ENCODE assay signal across 22 cellular contexts in the genomic region with DNA sequence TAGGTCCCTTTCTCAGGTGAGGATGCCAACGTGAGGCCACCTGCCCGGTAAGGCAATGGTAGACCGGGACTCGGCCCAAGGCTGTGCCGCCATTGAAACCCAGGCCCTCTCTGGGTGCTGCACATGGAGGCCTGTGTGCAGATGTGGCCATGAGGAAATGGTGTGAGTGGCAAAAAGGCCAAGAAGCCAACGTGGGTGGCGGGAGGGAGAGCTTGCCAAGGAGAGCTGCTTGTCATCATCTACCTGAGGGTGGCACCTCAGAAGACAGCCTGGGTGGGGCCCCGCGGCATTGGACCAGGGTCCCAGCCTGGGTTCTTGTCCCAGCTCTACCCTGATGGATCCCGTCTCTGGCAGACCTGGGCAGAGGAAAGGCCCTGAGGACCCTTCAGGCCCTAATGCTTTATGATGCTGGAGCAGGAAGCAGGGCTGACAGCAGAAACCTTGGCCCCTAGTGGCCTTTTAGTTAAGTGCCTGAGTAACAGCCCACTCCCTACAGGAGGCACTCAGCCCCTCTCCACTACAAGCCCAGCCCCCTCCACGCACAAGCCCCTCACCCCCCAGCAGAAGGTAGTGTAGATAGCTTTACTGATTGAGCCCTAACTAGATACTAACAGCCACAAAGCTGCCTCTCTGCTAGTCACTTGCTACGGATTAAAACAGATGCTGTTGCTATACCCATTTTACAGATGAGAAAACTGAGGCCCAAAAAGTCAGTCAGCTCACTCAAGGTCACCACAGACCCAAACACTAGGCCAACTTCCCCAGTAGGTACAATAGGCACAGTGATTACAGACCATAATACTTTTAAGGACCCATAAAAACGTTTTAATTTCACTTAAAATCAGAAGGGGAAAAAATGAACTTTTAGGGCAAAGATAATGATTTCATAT. TPM values are rescaled to one million over a fixed set of nuclear protein-coding genes. Genes with fewer than 3 reads are reported as not detected.
A peak's percentile ranks its signal among the peaks of the same experiment; 100 is the strongest.
DNase-seq lines count a peak whose midpoint lies in the region; ATAC-seq and TF ChIP-seq lines count a peak whose summit lies in the region.
"Had no signal": no experiment of that assay in that cellular context is flagged by ENCODE, and none has a peak within 500 bp of the region (broad histone marks: within the 10 kb centered on the region; RNA-seq: fewer than 3 reads in every experiment).

No MANE protein-coding gene starts in this region.

- no peaks in the 10 kb centered on the region for H3K27me3 ChIP-seq in endodermal cell (ENCODE audit: control insufficient read depth, insufficient read depth, low read length, poor library complexity, severe bottlenecking)
- H3K27me3 ChIP-seq in thyroid gland, result no peaks in the 10 kb centered on the region
- H3K27me3 ChIP-seq: neural progenitor cell, upper lobe of right lung had no signal

- H3K9me3 ChIP-seq in endodermal cell (ENCODE audit: control insufficient read depth, low read length) (no peaks in the 10 kb centered on the region), thyroid gland (no peaks in the 10 kb centered on the region)
- H3K9me3 ChIP-seq: upper lobe of right lung had no signal

- H3K27ac ChIP-seq in endodermal cell (ENCODE audit: low read depth, low read length) (no peak overlapping the region), thyroid gland (peak overlapping the region; percentile 97 to 98 (median 98))
- H3K27ac ChIP-seq: GM23248, neural progenitor cell, upper lobe of right lung had no signal

- no peak for TF ChIP-seq POLR2A in thyroid gland (IDR thresholded peaks at IDR 0.05)

- TF ChIP-seq CTCF in endodermal cell (conservative IDR thresholded peaks at IDR 0.05) (peak; percentile 71), thyroid gland (IDR thresholded peaks at IDR 0.05) (no peak)

- H3K9me3 Mint-ChIP-seq in endodermal cell, result no peaks in the 10 kb centered on the region
- H3K9me3 Mint-ChIP-seq: activated CD4-positive, alpha-beta memory T cell treated with anti-CD3 and anti-CD28 coated beads, Interleukin-2, amount 10 ng/mL, durations not matched to agents 7 days and 5 days; mesothelial cell of epicardium; neural progenitor cell had no signal

- intact Hi-C loops in thyroid gland (cut with DNase I), result no loop called here

- H3K36me3 Mint-ChIP-seq in endodermal cell (ENCODE audit: low read depth), result no peaks in the 10 kb centered on the region
- H3K36me3 Mint-ChIP-seq: CD4-positive, CD25-positive, alpha-beta regulatory T cell; mesothelial cell of epicardium; neural progenitor cell had no signal

- no peak overlapping the region for H3K9ac ChIP-seq in endodermal cell (ENCODE audit: extremely low read depth, low read length, poor library complexity, severe bottlenecking)
- H3K9ac ChIP-seq: GM23248, neural progenitor cell had no signal

- no peaks in the 10 kb centered on the region for H3K36me3 ChIP-seq in endodermal cell (ENCODE audit: control insufficient read depth, insufficient read depth, low read length)
- H3K36me3 ChIP-seq in thyroid gland, result no peaks in the 10 kb centered on the region
- H3K36me3 ChIP-seq: neural progenitor cell, upper lobe of right lung had no signal

- WGBS in endodermal cell (ENCODE audit: insufficient coverage in 1 of 2, insufficient read length in 1 of 2), 2 experiments, result 93 to 100% methylated on average over 2 to 12 of the region's 13 CpGs
- WGBS in thyroid gland, 2 donors, result 90 to 92% methylated on average over 11 to 13 of the region's 13 CpGs

- H3K4me1 Mint-ChIP-seq in endodermal cell, result peaks cover 6% of the 10 kb centered on the region
- H3K4me1 Mint-ChIP-seq: activated CD4-positive, alpha-beta memory T cell treated with anti-CD3 and anti-CD28 coated beads, Interleukin-2, amount 10 ng/mL, durations not matched to agents 7 days and 5 days; CD4-positive, CD25-positive, alpha-beta regulatory T cell had no signal

- H3K27me3 Mint-ChIP-seq in endodermal cell (ENCODE audit: insufficient read depth), result no peaks in the 10 kb centered on the region

- no peak overlapping the region for H3K4me3 Mint-ChIP-seq in endodermal cell
- H3K4me3 Mint-ChIP-seq: activated CD4-positive, alpha-beta memory T cell treated with anti-CD3 and anti-CD28 coated beads, Interleukin-2, amount 10 ng/mL, durations not matched to agents 7 days and 5 days; CD4-positive, CD25-positive, alpha-beta regulatory T cell; mesothelial cell of epicardium; neural progenitor cell had no signal

- peak; percentile 8 for DNase-seq in NCI-H82 (lab: John Stamatoyannopoulos, UW)
- no peak for DNase-seq in NCI-H82 treated with DMSO at 0.1 percent for 48 hours (lab: John Stamatoyannopoulos, UW; ENCODE audit: unreplicated experiment)
- peak; percentile 37 for DNase-seq in NAMALWA (ENCODE audit: low spot score)
- DNase-seq in endodermal cell, result no peak
- DNase-seq in thyroid gland, result peak; percentile 27 to 45
- DNase-seq in foreskin melanocyte, result no peak
- no peak for DNase-seq in NCI-H146 (lab: John Stamatoyannopoulos, UW)
- DNase-seq: activated CD4-positive, alpha-beta memory T cell treated with anti-CD3 and anti-CD28 coated beads, Interleukin-2, amount 10 ng/mL, durations not matched to agents 7 days and 5 days; CD4-positive, CD25-positive, alpha-beta regulatory T cell; effector CD4-positive, alpha-beta T cell; GM23248; Kasumi-1; kidney glomerular epithelial cell; NCI-H1417 treated with DMSO at 0.1 percent for 48 hours; NK-92 treated with Interleukin-12 subunit alpha and Interleukin-12 subunit beta, amount 100 ng/mL, for 24 hours; stimulated activated CD4-positive, alpha-beta T cell treated with anti-CD3 and anti-CD28 coated beads, Interleukin-15, amount 100 ng/mL, for 24 hours; stimulated activated naive CD4-positive, alpha-beta T cell treated with Interleukin-2 at 50 U/mL for 16 hours; SW 1271; upper lobe of right lung had no signal

- H3K27ac Mint-ChIP-seq in endodermal cell, result no peak overlapping the region
- H3K27ac Mint-ChIP-seq: activated CD4-positive, alpha-beta memory T cell treated with anti-CD3 and anti-CD28 coated beads, Interleukin-2, amount 10 ng/mL, durations not matched to agents 7 days and 5 days; CD4-positive, CD25-positive, alpha-beta regulatory T cell; mesothelial cell of epicardium; neural progenitor cell had no signal

- H3K4me3 ChIP-seq in endodermal cell (ENCODE audit: low read length) (no peak overlapping the region), thyroid gland (replicated peaks in 1 of 3) (no peak overlapping the region)
- H3K4me3 ChIP-seq: GM23248, neural progenitor cell, upper lobe of right lung had no signal

- ATAC-seq in HG02970 (IDR thresholded peaks at IDR 0.05; ENCODE audit: low FRiP score, unreplicated experiment), result no peak
- ATAC-seq: upper lobe of right lung had no signal

- H3K4me1 ChIP-seq in endodermal cell (ENCODE audit: control insufficient read depth, insufficient read depth, low read length), result no peaks in the 10 kb centered on the region
- peaks cover 30 to 65% of the 10 kb centered on the region in 2 donors for H3K4me1 ChIP-seq in thyroid gland
- H3K4me1 ChIP-seq: neural progenitor cell, upper lobe of right lung had no signal

RNA-seq across cellular contexts. Expression of a gene that starts 26.2 kb away (rescaled TPM):
- 10 to 100 TPM; 39.2 to 39.3 TPM for total RNA-seq in endodermal cell
- polyA plus RNA-seq in endodermal cell (2013, experiment 1 of 2), result 18.0 TPM
- 22.9 TPM for polyA plus RNA-seq in endodermal cell (2013, experiment 2 of 2)
- total RNA-seq in thyroid gland, result 100 to 1,000 TPM in 3 of 4 donors, 10 to 100 TPM in 1; 88.8 to 153 (median 132) TPM
- total RNA-seq: activated CD4-positive, alpha-beta memory T cell treated with anti-CD3 and anti-CD28 coated beads, Interleukin-2, amount 10 ng/mL, durations not matched to agents 7 days and 5 days had no signal
- polyA plus RNA-seq: CD4-positive, CD25-positive, alpha-beta regulatory T cell had no signal

Comparison
In these comparisons a context has a peak if more than half of its experiments do, and no peak if none do; other contexts are left out.
1. DNase-seq: peak in NCI-H82 (single experiment), NAMALWA (single experiment) and thyroid gland (2 of 2); none in NCI-H82 treated with DMSO at 0.1 percent for 48 hours (single experiment), endodermal cell (single experiment), foreskin melanocyte (single experiment) and NCI-H146 (single experiment).